In the genomic region with DNA sequence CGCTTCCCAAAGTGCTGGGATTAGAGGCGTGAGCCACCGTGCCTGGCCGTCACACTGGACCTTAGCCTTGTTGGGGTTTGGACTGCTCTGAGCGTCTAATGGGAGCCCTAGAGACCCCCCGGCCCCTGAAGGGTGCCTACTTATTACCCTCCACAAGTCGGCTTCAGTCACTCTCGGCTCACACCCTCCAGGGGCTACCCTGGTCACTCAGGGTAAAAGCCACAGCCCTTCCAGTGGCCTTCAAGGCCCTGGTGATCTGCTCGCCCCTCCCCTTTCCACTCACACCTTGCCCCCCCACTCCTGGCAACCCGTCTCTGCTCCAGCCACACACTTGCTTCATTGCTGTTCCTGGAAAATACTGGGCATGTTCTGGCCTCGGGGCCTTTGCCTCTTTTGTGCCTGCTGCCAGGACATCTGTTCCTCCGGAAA, we compare ENCODE assay signal across 8 cellular contexts. TPM values are rescaled to one million over a fixed set of nuclear protein-coding genes. Genes with fewer than 3 reads are reported as not detected.
DNase-seq lines count a peak whose midpoint lies in the region; ATAC-seq and TF ChIP-seq lines count a peak whose summit lies in the region.

No MANE protein-coding gene starts in this region.

- H3K36me3 ChIP-seq in endodermal cell (ENCODE audit: control insufficient read depth, insufficient read depth, low read length) (no peaks in the 10 kb centered on the region), neutrophil (no peaks in the 10 kb centered on the region), brain microvascular endothelial cell (replicated peaks) (no peaks in the 10 kb centered on the region)

- H3K9me3 Mint-ChIP-seq in endodermal cell, result no peaks in the 10 kb centered on the region

- H3K9me3 ChIP-seq in endodermal cell (ENCODE audit: control insufficient read depth, low read length) (no peaks in the 10 kb centered on the region), neutrophil (no peaks in the 10 kb centered on the region)

- in situ Hi-C loops in brain microvascular endothelial cell (cut with HindIII; ENCODE audit: low pct_ligation_motif_present, low sequenced_read_pairs), result no loop called here

- ATAC-seq in HG02870 (IDR thresholded peaks at IDR 0.05; ENCODE audit: unreplicated experiment), result no peak

- H3K4me1 ChIP-seq in endodermal cell (ENCODE audit: control insufficient read depth, insufficient read depth, low read length), result no peaks in the 10 kb centered on the region
- peaks cover 16 to 19% of the 10 kb centered on the region in 2 experiments for H3K4me1 ChIP-seq in neutrophil (ENCODE audit: control insufficient read depth in 1 of 2, insufficient read depth in 1 of 2, low read depth in 1 of 2, low read length in 1 of 2)

- H3K4me3 ChIP-seq in GM12875 (ENCODE audit: low read depth, low read length), result peak overlapping the region; percentile 50
- no peak overlapping the region for H3K4me3 ChIP-seq in endodermal cell (ENCODE audit: low read length)
- H3K4me3 ChIP-seq in neutrophil (ENCODE audit: low read depth in 1 of 2, low read length in 1 of 2), result peak overlapping the region; percentile 68 to 74
- H3K4me3 ChIP-seq in brain microvascular endothelial cell (ENCODE audit: low read depth, low read length), result no peak overlapping the region

- H3K27me3 Mint-ChIP-seq in endodermal cell (ENCODE audit: insufficient read depth), result no peaks in the 10 kb centered on the region

- H3K27ac Mint-ChIP-seq in endodermal cell, result peak overlapping the region; percentile 96

- peak overlapping the region; percentile 67 for H3K4me3 Mint-ChIP-seq in endodermal cell

- DNase-seq in NCI-H774 (lab: John Stamatoyannopoulos, UW) (peak; percentile 25), endodermal cell (peak; percentile 84), SHP77 treated with DMSO at 0.1 percent for 48 hours (lab: John Stamatoyannopoulos, UW) (no peak), NCI-H1105 (lab: John Stamatoyannopoulos, UW) (no peak), brain microvascular endothelial cell (no peak)

- peak overlapping the region; percentile 47 for H3K9ac ChIP-seq in endodermal cell (ENCODE audit: extremely low read depth, low read length, poor library complexity, severe bottlenecking)

- peaks cover 18% of the 10 kb centered on the region for H3K4me1 Mint-ChIP-seq in endodermal cell

- WGBS in endodermal cell (ENCODE audit: insufficient coverage in 1 of 2, insufficient read length in 1 of 2), 2 experiments, result 83 to 84% methylated on average over 6 to 12 of the region's 12 CpGs

- H3K27me3 ChIP-seq in endodermal cell (ENCODE audit: control insufficient read depth, insufficient read depth, low read length, poor library complexity, severe bottlenecking) (no peaks in the 10 kb centered on the region), neutrophil (no peaks in the 10 kb centered on the region), brain microvascular endothelial cell (replicated peaks) (no peaks in the 10 kb centered on the region)

- no peaks in the 10 kb centered on the region for H3K36me3 Mint-ChIP-seq in endodermal cell (ENCODE audit: low read depth)

- TF ChIP-seq CTCF in GM12875 (IDR thresholded peaks at IDR 0.05; ENCODE audit: borderline replicate concordance, insufficient read depth, low read depth, low read length), result no peak
- TF ChIP-seq CTCF in endodermal cell (conservative IDR thresholded peaks at IDR 0.05), result no peak
- no peak for TF ChIP-seq CTCF in neutrophil (IDR thresholded peaks at IDR 0.05)
- no peak for TF ChIP-seq CTCF in brain microvascular endothelial cell (IDR thresholded peaks at IDR 0.05; ENCODE audit: low read depth, low read length, missing control alignments)

- H3K27ac ChIP-seq in endodermal cell (ENCODE audit: low read depth, low read length) (no peak overlapping the region), neutrophil (peak overlapping the region; percentile 72), brain microvascular endothelial cell (no peak overlapping the region)

RNA-seq across cellular contexts. Expression of a gene that starts 3.6 kb away (rescaled TPM):
- 1 to 10 TPM; 1.4 to 1.6 TPM for total RNA-seq in endodermal cell
- polyA plus RNA-seq in endodermal cell (2013, experiment 1 of 2), result 0.96 TPM
- 0.79 TPM for polyA plus RNA-seq in endodermal cell (2013, experiment 2 of 2)

RNA-seq across cellular contexts. Expression of a gene that starts 39.5 kb away (rescaled TPM):
- 10 to 100 TPM; 21.8 to 25.3 TPM for total RNA-seq in endodermal cell
- 11.6 TPM for polyA plus RNA-seq in endodermal cell (2013, experiment 1 of 2)
- polyA plus RNA-seq in endodermal cell (2013, experiment 2 of 2), result 8.8 TPM

RNA-seq across cellular contexts. Expression of a gene that starts 46.7 kb away (rescaled TPM):
- 10 to 100 TPM; 35.3 to 39.2 TPM for total RNA-seq in endodermal cell
- polyA plus RNA-seq in endodermal cell (2013, experiment 1 of 2), result 11.8 TPM
- 11.2 TPM for polyA plus RNA-seq in endodermal cell (2013, experiment 2 of 2)

Comparison
In these comparisons a context has a peak if more than half of its experiments do, and no peak if none do; other contexts are left out.
1. H3K4me3 ChIP-seq: peak in GM12875 (single experiment) and neutrophil (2 of 2); none in endodermal cell (single experiment) and brain microvascular endothelial cell (single experiment).
2. DNase-seq: peak in NCI-H774 (single experiment) and endodermal cell (single experiment); none in SHP77 treated with DMSO at 0.1 percent for 48 hours (single experiment), NCI-H1105 (single experiment) and brain microvascular endothelial cell (single experiment).